In genomic region chr17:50794361-50794760, GRCh38 we compare ENCODE assay signal across 1 cellular context.
TF ChIP-seq lines count a peak whose summit lies in the region.

No MANE protein-coding gene starts in this region.

TF ChIP-seq in HEK293, 187 proteins besides CTCF, POLR2A, EP300 and RAD21 (continued from another document):
- TF ChIP-seq PRDM10 (tag by site-specific recombination; IDR thresholded peaks at IDR 0.05): peak; percentile 45; the same call in 1 of the 2 replicates
- TF ChIP-seq ZEB2 (tag by site-specific recombination; IDR thresholded peaks at IDR 0.05): no peak
- TF ChIP-seq ZNF530 (tag by site-specific recombination; IDR thresholded peaks at IDR 0.05; ENCODE audit: low read depth): no peak
- no peak for TF ChIP-seq ZSCAN30 (tag by site-specific recombination; IDR thresholded peaks at IDR 0.05)
- no peak for TF ChIP-seq ZNF398 (tag by site-specific recombination; IDR thresholded peaks at IDR 0.05)
- TF ChIP-seq REST (tag by site-specific recombination; IDR thresholded peaks at IDR 0.05): no peak
- no peak for TF ChIP-seq ZNF37A (tag by site-specific recombination; IDR thresholded peaks at IDR 0.05)
- TF ChIP-seq INSM2 (tag by site-specific recombination; IDR thresholded peaks at IDR 0.05): no peak
- peak; percentile 85 for TF ChIP-seq EGR2 (tag by site-specific recombination; IDR thresholded peaks at IDR 0.05; ENCODE audit: low read depth)
- no peak for TF ChIP-seq ZNF645 (tag by site-specific recombination; IDR thresholded peaks at IDR 0.05)
- no peak for TF ChIP-seq ZNF776 (tag by site-specific recombination; IDR thresholded peaks at IDR 0.05; ENCODE audit: borderline replicate concordance)
- TF ChIP-seq ZFP37 (tag by site-specific recombination; IDR thresholded peaks at IDR 0.05): no peak
TF ChIP-seq in HEK293: peak in this region for 4.
